ENCODE assay signal across 8 cellular contexts in genomic region chr4:173074501-173074946, GRCh38.
DNase-seq lines count a peak whose midpoint lies in the region; ATAC-seq and TF ChIP-seq lines count a peak whose summit lies in the region.
"Had no signal": no experiment of that assay in that cellular context is flagged by ENCODE, and none has a peak within 500 bp of the region (broad histone marks: within the 10 kb centered on the region; RNA-seq: fewer than 3 reads in every experiment).

No MANE protein-coding gene starts in this region.

- H3K4me2 ChIP-seq in fibroblast of lung (ENCODE audit: extremely low read depth, insufficient read depth, low read length) (no peak overlapping the region), smooth muscle cell (peak overlapping the region; percentile 55)

- no peak overlapping the region for H3K4me3 Mint-ChIP-seq in HFFc6

- CTCF ChIA-PET in HEK293T (lab: Yijun Ruan, JAX): no interaction called here

- TF ChIP-seq CTCF in HFFc6 (IDR thresholded peaks at IDR 0.05) (no peak), fibroblast of lung (conservative IDR thresholded peaks at IDR 0.05 in 1 of 2, IDR thresholded peaks at IDR 0.05 in 1 of 2; ENCODE audit: low read depth in 1 of 2, low read length in 2 of 2) (no peak), smooth muscle cell (IDR thresholded peaks at IDR 0.05; ENCODE audit: borderline replicate concordance, insufficient read depth, poor library complexity, severe bottlenecking) (no peak)

- H3K4me3 ChIP-seq in NT2/D1 (ENCODE audit: insufficient read length, low read depth) (no peak overlapping the region), fibroblast of lung (replicated peaks in 1 of 4; ENCODE audit: control extremely low read depth in 1 of 4, insufficient read depth in 1 of 4, low read depth in 3 of 4, low read length in 4 of 4) (no peak overlapping the region), smooth muscle cell (no peak overlapping the region)

- H3K27me3 ChIP-seq in NT2/D1 (ENCODE audit: insufficient read depth, insufficient read length): no peaks in the 10 kb centered on the region
- no peaks in the 10 kb centered on the region for H3K27me3 ChIP-seq in fibroblast of lung (ENCODE audit: control insufficient read depth, insufficient read depth, low read length)
- H3K27me3 ChIP-seq in smooth muscle cell (ENCODE audit: low read depth): no peaks in the 10 kb centered on the region

- no peak for ATAC-seq in GM18498 (IDR thresholded peaks at IDR 0.05; ENCODE audit: unreplicated experiment)

- H3K36me3 Mint-ChIP-seq in HFFc6 (ENCODE audit: low read depth): no peaks in the 10 kb centered on the region

- H2AFZ ChIP-seq in fibroblast of lung (ENCODE audit: low read length) (no peak overlapping the region), smooth muscle cell (ENCODE audit: low read depth) (no peak overlapping the region)

- H4K20me1 ChIP-seq in fibroblast of lung (ENCODE audit: control insufficient read depth, extremely low read depth, insufficient read depth, low read length): no peaks in the 10 kb centered on the region
- H4K20me1 ChIP-seq in smooth muscle cell (ENCODE audit: low read depth): no peaks in the 10 kb centered on the region

- no peak overlapping the region for H3K27ac Mint-ChIP-seq in HFFc6

- DNase-seq in HFFc6: peak; percentile 4
- DNase-seq in NT2/D1 (ENCODE audit: low read depth, low spot score): peak; percentile 84
- peak; percentile 89 to 97 for DNase-seq in fibroblast of lung (ENCODE audit: low read depth in 2 of 2)
- no peak for DNase-seq in smooth muscle cell (lab: John Stamatoyannopoulos, UW; ENCODE audit: unreplicated experiment)
- DNase-seq in Kasumi-1 (lab: John Stamatoyannopoulos, UW): no peak
- no peak for DNase-seq in HEK293T (ENCODE audit: extremely low spot score)
- DNase-seq: SW 1271 had no signal

- POLR2A ChIA-PET in HEK293T (lab: Yijun Ruan, JAX): no interaction called here

- H3F3A ChIP-seq in smooth muscle cell (ENCODE audit: low read depth): peaks cover 4% of the 10 kb centered on the region

- no peaks in the 10 kb centered on the region for H3K4me1 Mint-ChIP-seq in HFFc6 (ENCODE audit: low read depth)

- H3K9ac ChIP-seq in NT2/D1 (ENCODE audit: insufficient read length, low read depth): no peak overlapping the region
- H3K9ac ChIP-seq in fibroblast of lung (ENCODE audit: insufficient read depth, low read length): no peak overlapping the region
- H3K9ac ChIP-seq in smooth muscle cell (ENCODE audit: low read depth): no peak overlapping the region

- 24% methylated on average over 3 of the region's 3 CpGs for WGBS in smooth muscle cell (ENCODE audit: low lambda C conversion rate)

- H3K36me3 ChIP-seq in NT2/D1 (ENCODE audit: insufficient read depth, insufficient read length, low read length) (no peaks in the 10 kb centered on the region), fibroblast of lung (ENCODE audit: control insufficient read depth, insufficient read depth, low read length) (no peaks in the 10 kb centered on the region), smooth muscle cell (ENCODE audit: low read depth) (no peaks in the 10 kb centered on the region)

- no peak overlapping the region for H3K27ac ChIP-seq in fibroblast of lung (ENCODE audit: insufficient read depth, low read length)
- peak overlapping the region; percentile 42 for H3K27ac ChIP-seq in smooth muscle cell (ENCODE audit: low read depth)

- H3K27me3 Mint-ChIP-seq in HFFc6 (ENCODE audit: insufficient read depth): no peaks in the 10 kb centered on the region; the same call in none of the 2 replicates

- H3K9me3 ChIP-seq in NT2/D1 (ENCODE audit: insufficient read depth, low read length): peaks cover 2% of the 10 kb centered on the region
- H3K9me3 ChIP-seq in fibroblast of lung (ENCODE audit: control insufficient read depth, insufficient read depth, low read depth, low read length): no peaks in the 10 kb centered on the region
- no peaks in the 10 kb centered on the region for H3K9me3 ChIP-seq in smooth muscle cell (replicated peaks; ENCODE audit: low read depth)

- H3K9me3 Mint-ChIP-seq in HFFc6: no peaks in the 10 kb centered on the region

- H3K4me1 ChIP-seq in NT2/D1 (ENCODE audit: insufficient read depth, insufficient read length) (peaks cover 3% of the 10 kb centered on the region), fibroblast of lung (ENCODE audit: control insufficient read depth, extremely low read depth, insufficient read depth, low read length) (no peaks in the 10 kb centered on the region), smooth muscle cell (ENCODE audit: low read depth) (peaks cover 8% of the 10 kb centered on the region)

- H3K79me2 ChIP-seq in fibroblast of lung (ENCODE audit: control insufficient read depth, insufficient read depth, low read length) (no peaks in the 10 kb centered on the region), smooth muscle cell (ENCODE audit: low read depth) (no peaks in the 10 kb centered on the region)

TF ChIP-seq in HEK293T, 16 proteins besides CTCF, POLR2A, EP300 and RAD21:
- no peak for TF ChIP-seq NFRKB (IDR thresholded peaks at IDR 0.05)
- TF ChIP-seq ELF4 (IDR thresholded peaks at IDR 0.05): no peak
- no peak for TF ChIP-seq ARNT (IDR thresholded peaks at IDR 0.05)
- no peak for TF ChIP-seq FOXM1 (IDR thresholded peaks at IDR 0.05; ENCODE audit: borderline replicate concordance)
- no peak for TF ChIP-seq BHLHE40 (IDR thresholded peaks at IDR 0.05; ENCODE audit: borderline replicate concordance)
- TF ChIP-seq PKNOX1 (IDR thresholded peaks at IDR 0.05): no peak
- no peak for TF ChIP-seq L3MBTL2 (conservative IDR thresholded peaks at IDR 0.05)
- no peak for TF ChIP-seq TARDBP (IDR thresholded peaks at IDR 0.05)

Comparison
In these comparisons a context has a peak if more than half of its experiments do, and no peak if none do; other contexts are left out.
1. DNase-seq: peak in HFFc6 (single experiment), NT2/D1 (single experiment) and fibroblast of lung (2 of 2); none in smooth muscle cell (single experiment), Kasumi-1 (0 of 2) and HEK293T (single experiment).